ENCODE assay signal across 25 cellular contexts in genomic region chr16:79920685-79921084, GRCh38.
DNase-seq lines count a peak whose midpoint lies in the region; ATAC-seq, FAIRE-seq and TF ChIP-seq lines count a peak whose summit lies in the region.
"Had no signal": no experiment of that assay in that cellular context is flagged by ENCODE, and none has a peak within 500 bp of the region (broad histone marks: within the 10 kb centered on the region; RNA-seq: fewer than 3 reads in every experiment).

No MANE protein-coding gene starts in this region.

- peak overlapping the region; percentile 20; the same call in 1 of the 2 replicates for H2AFZ ChIP-seq in K562 (ENCODE audit: low read depth, low read length)

- TF ChIP-seq RAD21 in K562 (CRISPR knock-in tag; conservative IDR thresholded peaks at IDR 0.05 in 1 of 2, IDR thresholded peaks at IDR 0.05 in 1 of 2) = no peak

- peaks cover 6% of the 10 kb centered on the region for H3K4me1 Mint-ChIP-seq in nephron progenitor cell
- H3K4me1 Mint-ChIP-seq: CD14-positive monocyte; CD8-positive, alpha-beta memory T cell had no signal

- H4K20me1 ChIP-seq in K562 (replicated peaks; ENCODE audit: control insufficient read depth, insufficient read depth, low read length) = no peaks in the 10 kb centered on the region
- H4K20me1 ChIP-seq: BLaER1 had no signal

- POLR2A ChIA-PET in K562 (lab: Yijun Ruan, JAX) = no interaction called here

- TF ChIP-seq POLR2A in K562 (conservative IDR thresholded peaks at IDR 0.05) = no peak
- no peak for TF ChIP-seq POLR2A in sigmoid colon (IDR thresholded peaks at IDR 0.05)

- H3K4me3 Mint-ChIP-seq in nephron progenitor cell = no peak overlapping the region
- H3K4me3 Mint-ChIP-seq: CD14-positive monocyte; CD4-positive, alpha-beta memory T cell; CD4-positive, CD25-positive, alpha-beta regulatory T cell; CD8-positive, alpha-beta memory T cell had no signal

- no peak for ATAC-seq in K562
- no peak for ATAC-seq in GM19452 (IDR thresholded peaks at IDR 0.05; ENCODE audit: unreplicated experiment)

- 78% methylated on average over 3 of the region's 3 CpGs for WGBS in K562 (ENCODE audit: insufficient coverage, low coverage, missing lambda C conversion rate)
- WGBS in sigmoid colon, 2 donors = 89 to 91% methylated on average over 3 of the region's 3 CpGs

- intact Hi-C loops in K562 (cut with micrococcal nuclease) = loop anchor here (5.0 to 10.0 kb wide), 2 partner anchors 164 to 1087 kb away; partner anchors contain the start of genes CENPN and CMC2
- intact Hi-C loops in sigmoid colon (cut with DNase I) = no loop called here

- H3K27me3 Mint-ChIP-seq in nephron progenitor cell (ENCODE audit: low read depth, poor library complexity) = peaks cover 4% of the 10 kb centered on the region
- H3K27me3 Mint-ChIP-seq: CD4-positive, CD25-positive, alpha-beta regulatory T cell had no signal

- H3K27ac ChIP-seq in K562 (ENCODE audit: extremely low read depth, low read depth, low read length) (no peak overlapping the region), sigmoid colon (no peak overlapping the region)
- H3K27ac ChIP-seq: BLaER1 had no signal

- no TSS peak for BruUV-seq in K562 (replicated peaks; lab: Mats Ljungman, UMichigan)

- H3K4me1 ChIP-seq in K562 (replicated peaks in 1 of 2; ENCODE audit: control insufficient read depth in 2 of 2, insufficient read depth in 2 of 2, low read length in 2 of 2) (no peaks in the 10 kb centered on the region), sigmoid colon (peaks cover 0 to 11% (median 7%) of the 10 kb centered on the region in 4 donors)
- H3K4me1 ChIP-seq: BE2C, BLaER1 had no signal

- H3K79me2 ChIP-seq in K562 (ENCODE audit: control insufficient read depth, insufficient read depth, low read length) = no peaks in the 10 kb centered on the region

- in situ Hi-C loops in K562 (cut with MboI) = no loop called here

- no peaks in the 10 kb centered on the region for H3K36me3 ChIP-seq in K562 (ENCODE audit: control insufficient read depth, insufficient read depth, low read length)
- no peaks in the 10 kb centered on the region for H3K36me3 ChIP-seq in sigmoid colon
- H3K36me3 ChIP-seq: BE2C, BLaER1 had no signal

- no peak overlapping the region for H3K4me2 ChIP-seq in K562 (ENCODE audit: insufficient read depth, low read length)
- H3K4me2 ChIP-seq: BLaER1 had no signal

- TF ChIP-seq EP300 in K562 (IDR thresholded peaks at IDR 0.05; ENCODE audit: low read length) = no peak
- no peak for TF ChIP-seq EP300 in sigmoid colon (IDR thresholded peaks at IDR 0.05)

- no peak overlapping the region for H3K9ac ChIP-seq in K562 (ENCODE audit: insufficient read depth in 1 of 2, low read depth in 2 of 2, low read length in 2 of 2)
- H3K9ac ChIP-seq: BLaER1 had no signal

- peak overlapping the region; percentile 2 for H3K27ac Mint-ChIP-seq in nephron progenitor cell
- H3K27ac Mint-ChIP-seq: CD14-positive monocyte; CD4-positive, alpha-beta memory T cell; CD8-positive, alpha-beta memory T cell had no signal

- no peak for DNase-seq in K562 (ENCODE audit: extremely low read depth in 1 of 4, low spot score in 3 of 4)
- no peak for DNase-seq in nephron progenitor cell
- DNase-seq in sigmoid colon = no peak
- DNase-seq in GF-D8 (lab: John Stamatoyannopoulos, UW) = no peak
- DNase-seq: 8988T; ACHN; BE2C; C1 segment of cervical spinal cord; CD4-positive, alpha-beta memory T cell; CD4-positive, CD25-positive, alpha-beta regulatory T cell; CD8-positive, alpha-beta memory T cell; COR-L47; DMS 273 treated with DMSO at 0.1 percent for 48 hours; DMS153; DMS53; DMS79; DND-41; EL; GDM1 had no signal

- H3K9me3 ChIP-seq in K562 (replicated peaks; ENCODE audit: control insufficient read depth, insufficient read depth, low read depth, low read length) (no peaks in the 10 kb centered on the region), sigmoid colon (no peaks in the 10 kb centered on the region)
- H3K9me3 ChIP-seq: BE2C, BLaER1 had no signal

- H3K27me3 ChIP-seq in K562 (ENCODE audit: control insufficient read depth in 2 of 2, insufficient read depth in 2 of 2, low read length in 2 of 2) (no peaks in the 10 kb centered on the region), sigmoid colon (no peaks in the 10 kb centered on the region)
- H3K27me3 ChIP-seq: BE2C, BLaER1 had no signal

- H3K9me3 Mint-ChIP-seq in nephron progenitor cell = no peaks in the 10 kb centered on the region
- H3K9me3 Mint-ChIP-seq: CD14-positive monocyte; CD4-positive, alpha-beta memory T cell; CD4-positive, CD25-positive, alpha-beta regulatory T cell had no signal

- no peaks in the 10 kb centered on the region for H3K36me3 Mint-ChIP-seq in nephron progenitor cell (ENCODE audit: low read depth)
- H3K36me3 Mint-ChIP-seq: CD14-positive monocyte; CD4-positive, alpha-beta memory T cell; CD4-positive, CD25-positive, alpha-beta regulatory T cell; CD8-positive, alpha-beta memory T cell had no signal

- CTCF ChIA-PET in K562 (lab: Yijun Ruan, JAX; ENCODE audit: low intra/inter-chr PET ratio) = no interaction called here

- TF ChIP-seq CTCF in K562 (IDR thresholded peaks at IDR 0.05 in 2 of 3, conservative IDR thresholded peaks at IDR 0.05 in 1 of 3; ENCODE audit: insufficient read depth in 2 of 3, low read depth in 1 of 3, low read length in 3 of 3) (no peak), nephron progenitor cell (IDR thresholded peaks at IDR 0.05) (no peak), sigmoid colon (IDR thresholded peaks at IDR 0.05) (no peak)

- H3K4me3 ChIP-seq in K562 (no peak overlapping the region), sigmoid colon (no peak overlapping the region)
- H3K4me3 ChIP-seq: BLaER1 had no signal

- no peaks in the 10 kb centered on the region for H3K9me1 ChIP-seq in K562 (ENCODE audit: control insufficient read depth, insufficient read depth, low read length)

- FAIRE-seq in K562 (lab: Jason Lieb, UNC) = no peak
- FAIRE-seq: A204.1, GM12891, GM19239 had no signal

TF ChIP-seq in K562, 482 proteins besides CTCF, POLR2A, EP300 and RAD21:
- TF ChIP-seq NFXL1 (CRISPR knock-in tag; IDR thresholded peaks at IDR 0.05) = no peak
- TF ChIP-seq EP400 (IDR thresholded peaks at IDR 0.05) = no peak
- TF ChIP-seq U2AF1 (optimal IDR thresholded peaks at IDR 0.05; ENCODE audit: low read depth, low read length) = no peak
- no peak for TF ChIP-seq NCOA2 (IDR thresholded peaks at IDR 0.05; ENCODE audit: partially characterized antibody in 2 of 2)
- no peak for TF ChIP-seq XRCC5 (IDR thresholded peaks at IDR 0.05; ENCODE audit: low read depth, low read length)
- no peak for TF ChIP-seq POLR2G (IDR thresholded peaks at IDR 0.05; ENCODE audit: low read depth, low read length)
- peak; percentile 32; the same call in 1 of the 2 replicates for TF ChIP-seq NR2C1 (IDR thresholded peaks at IDR 0.05)
- TF ChIP-seq NR2C1 (tag; IDR thresholded peaks at IDR 0.05) = peak; percentile 77
- TF ChIP-seq ZNF518B (CRISPR knock-in tag; IDR thresholded peaks at IDR 0.05) = no peak
- no peak for TF ChIP-seq GTF2F1 (IDR thresholded peaks at IDR 0.05; ENCODE audit: low read depth, low read length)
TF ChIP-seq in K562: peak in this region for 1.
